In genomic region chr9:25864509-25864908, GRCh38 we compare ENCODE assay signal across 26 cellular contexts.
"Had no signal": no experiment of that assay in that cellular context is flagged by ENCODE, and none has a peak within 500 bp of the region (broad histone marks: within the 10 kb centered on the region; RNA-seq: fewer than 3 reads in every experiment).

No MANE protein-coding gene starts in this region.

- H3K4me2 ChIP-seq: hepatocyte, neural progenitor cell had no signal

- FAIRE-seq: colon, frontal cortex, kidney, urothelium cell line had no signal

- H3K4me3 ChIP-seq: esophagus squamous epithelium, heart left ventricle, hepatocyte, left lung, neural progenitor cell, right atrium auricular region, sigmoid colon, thoracic aorta, tibial nerve, upper lobe of left lung had no signal

- H3K79me2 ChIP-seq: hepatocyte, parathyroid adenoma had no signal

- H3K27ac ChIP-seq: esophagus squamous epithelium, heart left ventricle, hepatocyte, left lung, neural progenitor cell, parathyroid adenoma, right atrium auricular region, sigmoid colon, thoracic aorta, tibial nerve, upper lobe of left lung had no signal

- H3K4me1 ChIP-seq: esophagus squamous epithelium, heart left ventricle, left lung, neural progenitor cell, parathyroid adenoma, right atrium auricular region, sigmoid colon, tibial nerve, upper lobe of left lung had no signal

- H3K9me3 ChIP-seq: esophagus squamous epithelium, right atrium auricular region, sigmoid colon, thoracic aorta, upper lobe of left lung had no signal

- H2AFZ ChIP-seq: hepatocyte, neural progenitor cell, parathyroid adenoma had no signal

- ATAC-seq: heart left ventricle; left cardiac atrium; left lung; naive thymus-derived CD4-positive, alpha-beta T cell; stimulated activated memory B cell treated with anti-CD40 and anti-IgM and Interleukin-4, amounts not matched to agents 10 μg/mL and 1 μg/mL and 100 μg/mL, for 72 hours; stimulated activated naive CD8-positive, alpha-beta T cell treated with anti-CD3 and anti-CD28 coated beads, Interleukin-15, Interleukin-2, amounts not matched to agents 100 U/mL and 50 U/mL, for 24 hours had no signal

- H3K36me3 ChIP-seq: esophagus squamous epithelium, heart left ventricle, left lung, neural progenitor cell, right atrium auricular region, sigmoid colon, thoracic aorta, tibial nerve, upper lobe of left lung had no signal

- DNase-seq: effector memory CD4-positive, alpha-beta T cell; erythroblast; esophagus squamous epithelium; heart left ventricle; kidney; left cardiac atrium; left lung; mammary epithelial cell; mesendoderm; midbrain; naive thymus-derived CD4-positive, alpha-beta T cell; sigmoid colon; stimulated activated CD4-positive, alpha-beta T cell treated with anti-CD3 and anti-CD28 coated beads, Interleukin-2, amount 100 ng/mL, for 24 hours; stimulated activated CD4-positive, alpha-beta T cell treated with anti-CD3 and anti-CD28 coated beads, Interleukin-4, amount 100 ng/mL, for 24 hours; stimulated activated naive CD8-positive, alpha-beta T cell treated with anti-CD3 and anti-CD28 coated beads, Interleukin-15, Interleukin-2, amounts not matched to agents 100 U/mL and 50 U/mL, for 24 hours; upper lobe of left lung had no signal

- H3K9ac ChIP-seq: neural progenitor cell, parathyroid adenoma had no signal

- H3K27me3 ChIP-seq: esophagus squamous epithelium, heart left ventricle, hepatocyte, left lung, neural progenitor cell, right atrium auricular region, sigmoid colon, tibial nerve, upper lobe of left lung had no signal
